Comparison of ENCODE assay signal across 14 cellular contexts in genomic region chr9:27473135-27473534, GRCh38. TPM values are rescaled to one million over a fixed set of nuclear protein-coding genes. Genes with fewer than 3 reads are reported as not detected.
DNase-seq lines count a peak whose midpoint lies in the region; ATAC-seq and TF ChIP-seq lines count a peak whose summit lies in the region.
"Had no signal": no experiment of that assay in that cellular context is flagged by ENCODE, and none has a peak within 500 bp of the region (broad histone marks: within the 10 kb centered on the region; RNA-seq: fewer than 3 reads in every experiment).

No MANE protein-coding gene starts in this region.

- no peak for TF ChIP-seq CTCF in stomach (IDR thresholded peaks at IDR 0.05)

- H3K4me1 ChIP-seq in stomach, result peaks cover 36 to 67% (median 49%) of the 10 kb centered on the region in 4 donors

- peaks cover 4% of the 10 kb centered on the region for H3K36me3 Mint-ChIP-seq in activated T-cell treated with anti-CD3 and anti-CD28 coated beads, Interleukin-2, amount 50 U/mL, for 24 hours (ENCODE audit: low read depth)
- H3K36me3 Mint-ChIP-seq in naive thymus-derived CD8-positive, alpha-beta T cell, result peaks cover 2 to 24% (median 14%) of the 10 kb centered on the region in 3 donors

- TF ChIP-seq EP300 in stomach (IDR thresholded peaks at IDR 0.05), result peak; percentile 62

- intact Hi-C loops in left colon (cut with DNase I, micrococcal nuclease), result no loop called here
- intact Hi-C loops in stomach (cut with DNase I; ENCODE audit: low total_unique reads), result no loop called here

- no peaks in the 10 kb centered on the region for H3K9me3 ChIP-seq in stomach

- H3K9me3 Mint-ChIP-seq in activated T-cell treated with anti-CD3 and anti-CD28 coated beads, Interleukin-2, amount 50 U/mL, for 24 hours, result peaks cover 5% of the 10 kb centered on the region
- peaks cover 0 to 13% (median 5%) of the 10 kb centered on the region in 9 donors for H3K9me3 Mint-ChIP-seq in naive thymus-derived CD8-positive, alpha-beta T cell

- H3K27ac ChIP-seq in stomach, result peak overlapping the region in 4 of 5 donors; percentile 12 to 72 (median 50)

- H3K4me3 ChIP-seq in stomach, result no peak overlapping the region
- H3K4me3 ChIP-seq: tibial nerve had no signal

- H3K4me3 Mint-ChIP-seq in activated T-cell treated with anti-CD3 and anti-CD28 coated beads, Interleukin-2, amount 50 U/mL, for 24 hours, result no peak overlapping the region
- H3K4me3 Mint-ChIP-seq in naive thymus-derived CD8-positive, alpha-beta T cell, result no peak overlapping the region
- H3K4me3 Mint-ChIP-seq: endodermal cell had no signal

- H3K27me3 ChIP-seq in stomach, result no peaks in the 10 kb centered on the region
- H3K27me3 ChIP-seq: tibial nerve had no signal

- H3K36me3 ChIP-seq in stomach, result no peaks in the 10 kb centered on the region
- H3K36me3 ChIP-seq: tibial nerve had no signal

- H3K27ac Mint-ChIP-seq in activated T-cell treated with anti-CD3 and anti-CD28 coated beads, Interleukin-2, amount 50 U/mL, for 24 hours, result no peak overlapping the region
- H3K27ac Mint-ChIP-seq in naive thymus-derived CD8-positive, alpha-beta T cell, result no peak overlapping the region
- H3K27ac Mint-ChIP-seq: endodermal cell had no signal

- H3K4me1 Mint-ChIP-seq in activated T-cell treated with anti-CD3 and anti-CD28 coated beads, Interleukin-2, amount 50 U/mL, for 24 hours (ENCODE audit: low read depth), result no peaks in the 10 kb centered on the region
- peaks cover 0 to 15% (median 0%) of the 10 kb centered on the region in 4 donors for H3K4me1 Mint-ChIP-seq in naive thymus-derived CD8-positive, alpha-beta T cell

- CTCF ChIA-PET in HEK293T (lab: Yijun Ruan, JAX), result no interaction called here

- TF ChIP-seq POLR2A in stomach (IDR thresholded peaks at IDR 0.05), result no peak

- DNase-seq in HEK293T (ENCODE audit: extremely low spot score), result peak; percentile 39
- DNase-seq in cerebellar cortex (ENCODE audit: low spot score), result peak; percentile 12
- peak in 1 of 2 donors; percentile 46 for DNase-seq in left colon
- no peak for DNase-seq in stomach
- DNase-seq in central memory CD4-positive, alpha-beta T cell, result no peak
- no peak for DNase-seq in activated T-cell treated with anti-CD3 and anti-CD28 coated beads, Interleukin-2, amount 50 U/mL, for 24 hours
- DNase-seq in naive thymus-derived CD8-positive, alpha-beta T cell, result no peak
- DNase-seq: Calu3, endodermal cell had no signal

- 32 to 48% (median 40%) methylated on average over 6 to 7 of the region's 7 CpGs for WGBS in stomach, 5 donors

- H3K27me3 Mint-ChIP-seq in activated T-cell treated with anti-CD3 and anti-CD28 coated beads, Interleukin-2, amount 50 U/mL, for 24 hours, result no peaks in the 10 kb centered on the region
- H3K27me3 Mint-ChIP-seq in naive thymus-derived CD8-positive, alpha-beta T cell, result no peaks in the 10 kb centered on the region

- POLR2A ChIA-PET in HEK293T (lab: Yijun Ruan, JAX), result no interaction called here
- POLR2A ChIA-PET in naive thymus-derived CD8-positive, alpha-beta T cell (lab: Charles Lee), result interaction anchor here (0.6 kb wide), 1 partner anchor 41 kb away, joined by 3 read pairs; no protein-coding TSS in a partner anchor

- ATAC-seq in left colon (peak; percentile 49), HG02884 (IDR thresholded peaks at IDR 0.05; ENCODE audit: unreplicated experiment) (no peak)
- no peak for ATAC-seq in naive thymus-derived CD8-positive, alpha-beta T cell

TF ChIP-seq in HEK293T, 16 proteins besides CTCF, POLR2A, EP300 and RAD21:
- TF ChIP-seq HDGF (IDR thresholded peaks at IDR 0.05; ENCODE audit: borderline replicate concordance) (no peak), CTBP1 (IDR thresholded peaks at IDR 0.05; ENCODE audit: borderline replicate concordance) (no peak), SP1 (IDR thresholded peaks at IDR 0.05) (no peak), ELF4 (IDR thresholded peaks at IDR 0.05) (no peak), FOXK2 (IDR thresholded peaks at IDR 0.05) (no peak), L3MBTL2 (conservative IDR thresholded peaks at IDR 0.05) (no peak), FOXA1 (IDR thresholded peaks at IDR 0.05) (no peak), ZNF384 (IDR thresholded peaks at IDR 0.05) (no peak), PKNOX1 (IDR thresholded peaks at IDR 0.05) (no peak)

RNA-seq across cellular contexts. Expression of gene IFNK, which starts 51.0 kb away (rescaled TPM):
- total RNA-seq in left colon, result not detected
- total RNA-seq in stomach, result not detected
- not detected for polyA plus RNA-seq in stomach
- not detected for total RNA-seq in naive thymus-derived CD8-positive, alpha-beta T cell
- not detected for polyA plus RNA-seq in naive thymus-derived CD8-positive, alpha-beta T cell
- total RNA-seq: Calu3; endodermal cell; HT-29; liver; T-helper 2 cell treated with Interferon-gamma antibody and Interleukin-4, amounts not matched to agents 100 ng/mL and 5 ng/mL, for 36 hours; tibial nerve had no signal
- polyA plus RNA-seq: liver had no signal

RNA-seq across cellular contexts. Expression of gene MOB3B, which starts 56.5 kb away (rescaled TPM):
- 10 to 100 TPM; 42.2 to 47.1 TPM for total RNA-seq in left colon
- 10 to 100 TPM in 4 of 5 donors, 1 to 10 TPM in 1; 6.4 to 32.7 (median 13.6) TPM for total RNA-seq in stomach
- 1 to 10 TPM; 4.0 to 7.2 (median 4.8) TPM for polyA plus RNA-seq in stomach
- total RNA-seq in naive thymus-derived CD8-positive, alpha-beta T cell, result under 1 TPM; 0.73 to 0.93 TPM
- polyA plus RNA-seq in naive thymus-derived CD8-positive, alpha-beta T cell, result under 1 TPM in 1 of 3 donors, not detected in 2; 0.10 TPM

Comparison
In these comparisons a context has a peak if more than half of its experiments do, and no peak if none do; other contexts are left out.
1. DNase-seq: peak in HEK293T (single experiment) and cerebellar cortex (single experiment); none in stomach (single experiment), central memory CD4-positive, alpha-beta T cell (single experiment), activated T-cell treated with anti-CD3 and anti-CD28 coated beads, Interleukin-2, amount 50 U/mL, for 24 hours (single experiment) and naive thymus-derived CD8-positive, alpha-beta T cell (0 of 10).